8 cellular contexts compared by ENCODE assay signal in the genomic region with DNA sequence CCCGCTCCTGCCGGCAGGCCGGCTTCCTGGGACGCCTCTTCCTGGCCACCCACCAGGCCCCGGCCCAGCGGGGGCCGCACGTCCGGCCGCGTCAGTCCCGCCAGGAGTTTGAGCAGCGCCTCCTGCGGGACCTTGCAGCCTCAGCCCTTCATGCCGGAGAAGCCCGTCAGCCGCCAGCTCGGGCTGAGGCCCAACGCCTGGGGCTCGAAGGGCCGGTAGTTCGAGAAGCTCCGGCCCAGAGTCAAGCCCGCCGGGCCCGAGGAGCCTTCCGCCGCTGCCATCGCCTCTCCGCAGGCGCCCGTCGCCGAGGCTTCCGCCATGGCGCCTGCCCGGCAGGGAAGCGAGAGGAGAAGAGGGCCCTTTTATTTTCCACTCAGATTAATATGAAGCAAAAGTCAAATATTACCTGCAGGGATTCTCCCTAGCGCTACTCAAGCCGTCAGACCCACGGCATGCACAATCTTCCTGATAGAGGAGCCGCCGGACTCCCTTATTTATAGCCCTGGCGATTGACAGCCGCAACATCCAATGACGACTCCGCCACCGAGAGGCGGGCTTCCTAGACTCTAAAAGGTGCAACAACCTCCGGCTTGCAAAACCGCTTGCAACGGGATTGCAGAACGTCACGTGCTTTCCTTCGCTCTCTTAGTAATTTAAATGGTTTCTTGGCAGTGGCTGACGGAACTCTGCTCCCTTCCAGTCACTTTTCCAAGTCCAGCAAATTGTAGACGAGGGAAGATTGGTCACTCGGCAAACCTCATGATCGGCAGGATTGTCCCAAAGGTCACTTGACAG. TPM values are rescaled to one million over a fixed set of nuclear protein-coding genes. Genes with fewer than 3 reads are reported as not detected.
DNase-seq lines count a peak whose midpoint lies in the region; ATAC-seq and TF ChIP-seq lines count a peak whose summit lies in the region.

A gene with protein sequence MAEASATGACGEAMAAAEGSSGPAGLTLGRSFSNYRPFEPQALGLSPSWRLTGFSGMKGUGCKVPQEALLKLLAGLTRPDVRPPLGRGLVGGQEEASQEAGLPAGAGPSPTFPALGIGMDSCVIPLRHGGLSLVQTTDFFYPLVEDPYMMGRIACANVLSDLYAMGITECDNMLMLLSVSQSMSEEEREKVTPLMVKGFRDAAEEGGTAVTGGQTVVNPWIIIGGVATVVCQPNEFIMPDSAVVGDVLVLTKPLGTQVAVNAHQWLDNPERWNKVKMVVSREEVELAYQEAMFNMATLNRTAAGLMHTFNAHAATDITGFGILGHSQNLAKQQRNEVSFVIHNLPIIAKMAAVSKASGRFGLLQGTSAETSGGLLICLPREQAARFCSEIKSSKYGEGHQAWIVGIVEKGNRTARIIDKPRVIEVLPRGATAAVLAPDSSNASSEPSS (minus strand): TSS at position 467 of the 795 bp plus-strand sequence. CDS start 147 bp downstream, at position 320.

- WGBS in SK-N-SH (ENCODE audit: low lambda C conversion rate): 5% methylated on average over 26 of the region's 59 CpGs
- WGBS in testis, 2 donors: 0 to 1% methylated on average over 21 to 51 of the region's 59 CpGs

- TF ChIP-seq POLR2A in testis (IDR thresholded peaks at IDR 0.05): peak; percentile 75

- H3K27ac ChIP-seq in HEK293 (ENCODE audit: extremely low read depth, low read depth, low read length) (peak within 1 kb of the TSS; percentile 70), SK-N-SH (ENCODE audit: low read depth in 2 of 2, low read length in 1 of 2) (peak within 1 kb of the TSS; percentile 86 to 88), testis (peak within 1 kb of the TSS; percentile 73 to 80)

- intact Hi-C loops in testis (cut with DNase I; ENCODE audit: low total_unique reads): no loop called here

- POLR2A ChIA-PET in HEK293 (lab: Yijun Ruan, JAX) (interaction anchor here (0.6 to 2.0 kb wide), 10 partner anchors 15 to 165 kb away, joined by 3 to 14 read pairs (median 4); partner anchors contain the start of genes DCTPP1, ZNF689 and ZNF747), SK-N-SH (lab: Yijun Ruan, JAX) (interaction anchor here (0.6 to 1.3 kb wide), 5 partner anchors 16 to 90 kb away, joined by 3 read pairs; partner anchors contain the start of gene DCTPP1)

- peak within 1 kb of the TSS; percentile 88 for H2AFZ ChIP-seq in SK-N-SH (ENCODE audit: low read depth)

- H3K4me1 ChIP-seq in HEK293 (ENCODE audit: control insufficient read depth, insufficient read depth, low read length) (peaks cover 3% of the 10 kb centered on the region; the same call in 1 of the 2 replicates), SK-N-SH (ENCODE audit: control insufficient read depth in 1 of 2, insufficient read depth in 2 of 2, low read depth in 1 of 2, low read length in 1 of 2) (peaks cover 8 to 15% of the 10 kb centered on the region in 2 experiments; a peak in 2 of 4 replicates), testis (no peaks in the 10 kb centered on the region)

- peak in 1 of 2 experiments; percentile 8; a peak in 1 of 4 replicates for TF ChIP-seq EP300 in SK-N-SH (IDR thresholded peaks at IDR 0.05; ENCODE audit: borderline replicate concordance in 1 of 2, low read depth in 1 of 2, low read length in 1 of 2)

- no peaks in the 10 kb centered on the region for H4K20me1 ChIP-seq in SK-N-SH (ENCODE audit: insufficient read depth)

- H3F3A ChIP-seq in SK-N-SH (replicated peaks; ENCODE audit: insufficient read depth): peaks cover 5% of the 10 kb centered on the region

- H3K4me2 ChIP-seq in SK-N-SH: peak within 1 kb of the TSS; percentile 89

- H3K36me3 ChIP-seq in HEK293 (ENCODE audit: control insufficient read depth in 2 of 2, insufficient read depth in 1 of 2, low read length in 2 of 2): peaks cover 0 to 22% of the 10 kb centered on the region in 2 experiments; a peak in 2 of 3 replicates
- peaks cover 12 to 16% of the 10 kb centered on the region in 2 experiments for H3K36me3 ChIP-seq in SK-N-SH (replicated peaks in 1 of 2; ENCODE audit: control insufficient read depth in 1 of 2, insufficient read depth in 2 of 2, low read length in 1 of 2)
- H3K36me3 ChIP-seq in testis (ENCODE audit: low read depth, missing control alignments): no peaks in the 10 kb centered on the region

- peak within 1 kb of the TSS; percentile 98 for H3K9ac ChIP-seq in SK-N-SH

- TF ChIP-seq CTCF in HEK293 (tag by site-specific recombination; IDR thresholded peaks at IDR 0.05) (peak; percentile 93), SK-N-SH (IDR thresholded peaks at IDR 0.05) (peak; percentile 56), omental fat pad (IDR thresholded peaks at IDR 0.05) (no peak), testis (IDR thresholded peaks at IDR 0.05) (no peak)

- DNase-seq in GM04503 (ENCODE audit: low read depth) (peak; percentile 86), NCI-H1048 (lab: John Stamatoyannopoulos, UW) (peak; percentile 72), SK-N-SH (peak; percentile 95), glomerular visceral epithelial cell (ENCODE audit: extremely low spot score) (peak; percentile 96), omental fat pad (ENCODE audit: low spot score) (peak; percentile 100), testis (peak; percentile 100)

- H3K9me2 ChIP-seq in SK-N-SH: no peaks in the 10 kb centered on the region

- peaks cover 43% of the 10 kb centered on the region for H3K4me1 Mint-ChIP-seq in activated naive CD4-positive, alpha-beta T cell treated with anti-CD3 and anti-CD28 coated beads, Interleukin-2, amount 50 U/mL, for 24 hours

- peak; percentile 97 for ATAC-seq in omental fat pad (ENCODE audit: low FRiP score)

- H3K27me3 Mint-ChIP-seq in activated naive CD4-positive, alpha-beta T cell treated with anti-CD3 and anti-CD28 coated beads, Interleukin-2, amount 50 U/mL, for 24 hours: no peaks in the 10 kb centered on the region

- CTCF ChIA-PET in HEK293 (lab: Yijun Ruan, JAX) (interaction anchor here (0.6 to 2.7 kb wide), 7 partner anchors 8 to 248 kb away, joined by 3 to 6 read pairs (median 3); no protein-coding TSS in a partner anchor), SK-N-SH (lab: Yijun Ruan, JAX) (interaction anchor here (0.8 to 2.9 kb wide), 6 partner anchors 13 to 354 kb away, joined by 3 to 27 read pairs (median 4); partner anchors contain the start of genes DCTPP1, TBX6 and ZNF688)

- H3K79me2 ChIP-seq in SK-N-SH (ENCODE audit: insufficient read depth): peaks cover 24% of the 10 kb centered on the region

- peak within 1 kb of the TSS; percentile 99 for H3K27ac Mint-ChIP-seq in activated naive CD4-positive, alpha-beta T cell treated with anti-CD3 and anti-CD28 coated beads, Interleukin-2, amount 50 U/mL, for 24 hours

- H3K36me3 Mint-ChIP-seq in activated naive CD4-positive, alpha-beta T cell treated with anti-CD3 and anti-CD28 coated beads, Interleukin-2, amount 50 U/mL, for 24 hours: peaks cover 13% of the 10 kb centered on the region

- no peaks in the 10 kb centered on the region for H3K27me3 ChIP-seq in SK-N-SH (ENCODE audit: insufficient read depth)
- no peaks in the 10 kb centered on the region for H3K27me3 ChIP-seq in testis

- TF ChIP-seq RAD21 in SK-N-SH (IDR thresholded peaks at IDR 0.05; ENCODE audit: low read length): no peak; the same call in 1 of the 2 replicates

- H3K4me3 Mint-ChIP-seq in activated naive CD4-positive, alpha-beta T cell treated with anti-CD3 and anti-CD28 coated beads, Interleukin-2, amount 50 U/mL, for 24 hours: peak within 1 kb of the TSS; percentile 93

- peak within 1 kb of the TSS; percentile 79 for H3K4me3 ChIP-seq in HEK293 (ENCODE audit: low read depth, low read length)
- H3K4me3 ChIP-seq in SK-N-SH (ENCODE audit: low read depth in 2 of 2, low read length in 1 of 2): peak within 1 kb of the TSS; percentile 75 to 95
- peak within 1 kb of the TSS; percentile 59 to 87 for H3K4me3 ChIP-seq in testis

- H3K9me3 ChIP-seq in HEK293 (ENCODE audit: control insufficient read depth, insufficient read depth, low read depth, low read length) (no peaks in the 10 kb centered on the region), SK-N-SH (no peaks in the 10 kb centered on the region), testis (no peaks in the 10 kb centered on the region)

- H3K9me3 Mint-ChIP-seq in activated naive CD4-positive, alpha-beta T cell treated with anti-CD3 and anti-CD28 coated beads, Interleukin-2, amount 50 U/mL, for 24 hours: no peaks in the 10 kb centered on the region

TF ChIP-seq in HEK293, 187 proteins besides CTCF, POLR2A, EP300 and RAD21 (continues in another document):
- TF ChIP-seq ZNF555 (tag by site-specific recombination; conservative IDR thresholded peaks at IDR 0.05): no peak
- TF ChIP-seq ZNF157 (tag by site-specific recombination; IDR thresholded peaks at IDR 0.05): no peak
- TF ChIP-seq ZNF248 (tag by site-specific recombination; IDR thresholded peaks at IDR 0.05): no peak

TF ChIP-seq in SK-N-SH, 30 proteins besides CTCF, POLR2A, EP300 and RAD21 (continues in another document):
- TF ChIP-seq NRF1 (IDR thresholded peaks at IDR 0.05; ENCODE audit: low read depth, low read length): no peak
- peak; percentile 98 for TF ChIP-seq POLR2AphosphoS5 (IDR thresholded peaks at IDR 0.05; ENCODE audit: low read depth, low read length)
- TF ChIP-seq MXI1 (IDR thresholded peaks at IDR 0.05; ENCODE audit: low read depth, low read length): peak; percentile 96
- peak; percentile 34 for TF ChIP-seq ELF1 (IDR thresholded peaks at IDR 0.05)
- no peak for TF ChIP-seq RXRA (IDR thresholded peaks at IDR 0.05; ENCODE audit: borderline replicate concordance, low read depth)
- peak; percentile 100 for TF ChIP-seq PBX3 (IDR thresholded peaks at IDR 0.05)
- no peak for TF ChIP-seq TCF12 (IDR thresholded peaks at IDR 0.05)
- no peak for TF ChIP-seq FOSL2 (IDR thresholded peaks at IDR 0.05; ENCODE audit: borderline replicate concordance, low read depth)

RNA-seq across cellular contexts. Expression of the gene that starts here (rescaled TPM):
- polyA plus RNA-seq in SK-N-SH (2012; rRNA removed) (30.8 and 36.3 TPM in 2 replicates), testis (ENCODE audit: insufficient read depth, low read depth, low replicate concordance) (24.7 TPM)
- polyA plus RNA-seq in SK-N-SH (2012; cell fraction: cytosol; rRNA removed): 35.0 and 39.4 TPM in 2 replicates
- polyA plus RNA-seq in SK-N-SH (2012; cell fraction: nucleus; rRNA removed): 10.7 and 14.3 TPM in 2 replicates
- total RNA-seq in omental fat pad (10 to 100 TPM; 22.8 to 42.9 (median 32.1) TPM), testis (10 to 100 TPM; 17.7 to 19.8 TPM)

Comparison
In these comparisons a context has a peak if more than half of its experiments do, and no peak if none do; other contexts are left out.
1. Peak in every context shown above with its lines: DNase-seq, ATAC-seq, H3K4me3 ChIP-seq and H3K27ac ChIP-seq.
2. CTCF ChIP-seq: peak in HEK293 (single experiment) and SK-N-SH (single experiment); none in omental fat pad (0 of 3) and testis (0 of 3).